Comparison of ENCODE assay signal across 19 cellular contexts in genomic region chr17:82938486-82939212, GRCh38.
DNase-seq lines count a peak whose midpoint lies in the region; ATAC-seq, FAIRE-seq and TF ChIP-seq lines count a peak whose summit lies in the region.
"Had no signal": no experiment of that assay in that cellular context is flagged by ENCODE, and none has a peak within 500 bp of the region (broad histone marks: within the 10 kb centered on the region; RNA-seq: fewer than 3 reads in every experiment).

No MANE protein-coding gene starts in this region.

- H3K36me3 Mint-ChIP-seq in brain = peaks cover 78% of the 10 kb centered on the region

- WGBS in right cardiac atrium = 93% methylated on average over 13 of the region's 13 CpGs
- 76% methylated on average over 10 of the region's 13 CpGs for WGBS in right lobe of liver (ENCODE audit: insufficient coverage, low coverage, low lambda C conversion rate, missing lambda C conversion rate)

- ATAC-seq in right cardiac atrium (no peak), Right ventricle myocardium inferior (no peak), right lobe of liver (no peak), GM21367 (IDR thresholded peaks at IDR 0.05; ENCODE audit: unreplicated experiment) (no peak)
- ATAC-seq: left cardiac atrium had no signal

- peaks cover 12% of the 10 kb centered on the region for H3K4me1 Mint-ChIP-seq in brain

- TF ChIP-seq CTCF in brain (conservative IDR thresholded peaks at IDR 0.05) = no peak
- TF ChIP-seq CTCF in right lobe of liver (IDR thresholded peaks at IDR 0.05) = no peak

- peaks cover 0 to 15% (median 0%) of the 10 kb centered on the region in 4 donors for H3K36me3 ChIP-seq in right lobe of liver

- no peak overlapping the region for H3K4me3 ChIP-seq in right cardiac atrium (ENCODE audit: low read length)
- no peak overlapping the region for H3K4me3 ChIP-seq in right lobe of liver
- H3K4me3 ChIP-seq: BLaER1, hepatocyte, PC-9 had no signal

- FAIRE-seq in urothelium cell line (lab: Jason Lieb, UNC) = peak; percentile 48
- FAIRE-seq: GM19239, TTC549 had no signal

- intact Hi-C loops in right cardiac atrium (cut with DNase I) (no loop called here), Right ventricle myocardium inferior (cut with DNase I) (no loop called here), right lobe of liver (cut with DNase I) (no loop called here)

- POLR2A ChIA-PET in HEK293T (lab: Yijun Ruan, JAX) = no interaction called here

- peak overlapping the region in 4 of 5 experiments; percentile 44 to 94 (median 88) for H3K27ac Mint-ChIP-seq in brain
- H3K27ac Mint-ChIP-seq: activated CD4-positive, alpha-beta memory T cell treated with anti-CD3 and anti-CD28 coated beads for 36 hours; activated T-helper 2 cell treated with anti-CD3 and anti-CD28 coated beads, Interferon-gamma antibody, Interleukin-2, Interleukin-4, amounts not matched to agents 10 μg/mL and 5 μg/mL and 100 μg/mL, durations not matched to agents 14 hours and 24 hours and 36 hours had no signal

- peaks cover 0 to 11% (median 5%) of the 10 kb centered on the region in 5 experiments for H3K9me3 Mint-ChIP-seq in brain

- peak in 2 of 3 donors; percentile 31 to 41 for DNase-seq in right cardiac atrium
- DNase-seq in Right ventricle myocardium inferior (ENCODE audit: missing footprints) = no peak
- peak; percentile 5 to 43 (median 34) for DNase-seq in right lobe of liver
- DNase-seq in urothelium cell line (ENCODE audit: low spot score) = no peak
- DNase-seq in HEK293T (ENCODE audit: extremely low spot score) = no peak
- DNase-seq: activated CD4-positive, alpha-beta memory T cell treated with anti-CD3 and anti-CD28 coated beads for 36 hours; NCI-H146; NCI-H526; PC-9; retina; SK-N-SH had no signal

- H3K27me3 ChIP-seq in right cardiac atrium (ENCODE audit: control insufficient read depth, insufficient read depth) (no peaks in the 10 kb centered on the region), right lobe of liver (no peaks in the 10 kb centered on the region)
- H3K27me3 ChIP-seq: BLaER1, hepatocyte had no signal

- TF ChIP-seq POLR2A in right lobe of liver (IDR thresholded peaks at IDR 0.05) = no peak

- no peak overlapping the region for H3K27ac ChIP-seq in right cardiac atrium (ENCODE audit: low read length)
- H3K27ac ChIP-seq in right lobe of liver = no peak overlapping the region
- H3K27ac ChIP-seq: BLaER1, hepatocyte, PC-9 had no signal

- H3K27me3 Mint-ChIP-seq in brain = no peaks in the 10 kb centered on the region
- H3K27me3 Mint-ChIP-seq: activated CD4-positive, alpha-beta memory T cell treated with anti-CD3 and anti-CD28 coated beads for 36 hours had no signal

- H3K9me3 ChIP-seq in right cardiac atrium (ENCODE audit: control insufficient read depth, low read length) (no peaks in the 10 kb centered on the region), right lobe of liver (no peaks in the 10 kb centered on the region)
- H3K9me3 ChIP-seq: SK-N-SH had no signal

- H3K4me1 ChIP-seq in right cardiac atrium (ENCODE audit: control insufficient read depth, insufficient read depth, low read length) (no peaks in the 10 kb centered on the region), right lobe of liver (no peaks in the 10 kb centered on the region)

- CTCF ChIA-PET in HEK293T (lab: Yijun Ruan, JAX) = no interaction called here

- no peak overlapping the region for H3K4me3 Mint-ChIP-seq in brain
- H3K4me3 Mint-ChIP-seq: activated CD4-positive, alpha-beta memory T cell treated with anti-CD3 and anti-CD28 coated beads for 36 hours had no signal

TF ChIP-seq in HEK293T, 16 proteins besides CTCF, POLR2A, EP300 and RAD21:
- no peak for TF ChIP-seq SP1 (IDR thresholded peaks at IDR 0.05)
- no peak for TF ChIP-seq TARDBP (IDR thresholded peaks at IDR 0.05)
- TF ChIP-seq FOXK2 (IDR thresholded peaks at IDR 0.05) = no peak
- TF ChIP-seq ARNT (IDR thresholded peaks at IDR 0.05) = no peak
- no peak for TF ChIP-seq HDGF (IDR thresholded peaks at IDR 0.05; ENCODE audit: borderline replicate concordance)
- TF ChIP-seq BHLHE40 (IDR thresholded peaks at IDR 0.05; ENCODE audit: borderline replicate concordance) = no peak
- no peak for TF ChIP-seq NFRKB (IDR thresholded peaks at IDR 0.05)
- TF ChIP-seq LEF1 (IDR thresholded peaks at IDR 0.05; ENCODE audit: borderline replicate concordance) = no peak
- no peak for TF ChIP-seq ELF4 (IDR thresholded peaks at IDR 0.05)
- no peak for TF ChIP-seq FOXM1 (IDR thresholded peaks at IDR 0.05; ENCODE audit: borderline replicate concordance)
- TF ChIP-seq L3MBTL2 (conservative IDR thresholded peaks at IDR 0.05) = no peak
- TF ChIP-seq SUZ12 (IDR thresholded peaks at IDR 0.05) = no peak
TF ChIP-seq in HEK293T: peak in this region for 0.

Comparison
In these comparisons a context has a peak if more than half of its experiments do, and no peak if none do; other contexts are left out.
1. DNase-seq: peak in right cardiac atrium (2 of 3) and right lobe of liver (3 of 3); none in Right ventricle myocardium inferior (single experiment), urothelium cell line (single experiment) and HEK293T (single experiment).